In the genomic region with DNA sequence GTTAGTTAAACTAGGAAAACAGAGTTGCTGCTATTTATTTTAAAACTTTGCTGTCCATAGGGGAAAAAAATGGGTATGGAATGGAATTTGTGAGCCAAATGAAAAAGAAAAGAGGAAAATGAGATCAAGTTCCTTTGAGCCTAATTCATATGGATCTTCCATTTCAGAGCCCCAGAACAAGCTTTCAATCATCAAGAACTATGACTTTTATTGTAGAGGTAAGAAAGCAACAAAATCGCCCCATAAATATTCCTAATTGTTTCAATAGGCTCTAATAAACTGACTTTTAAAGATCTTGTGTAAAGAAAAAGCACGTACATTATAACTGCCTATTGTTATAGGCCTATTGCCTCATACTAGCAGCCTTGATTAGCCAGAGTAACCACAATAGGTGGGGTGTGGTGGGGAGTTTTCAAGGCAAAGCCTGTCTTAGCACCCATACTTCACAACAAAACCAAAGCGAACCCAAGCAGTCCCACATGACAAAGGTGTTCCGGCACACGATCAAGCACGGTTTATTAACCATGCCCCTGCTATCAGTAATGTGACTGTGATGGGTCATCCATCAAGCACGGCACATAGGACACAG, we compare ENCODE assay signal across 2 cellular contexts.
TF ChIP-seq lines count a peak whose summit lies in the region.

No MANE protein-coding gene starts in this region.

TF ChIP-seq in GM23338, 12 proteins besides CTCF, POLR2A, EP300 and RAD21 (continues in another document):
- no peak for TF ChIP-seq JUNB (IDR thresholded peaks at IDR 0.05; ENCODE audit: unreplicated experiment)
- TF ChIP-seq, protein P1, sequence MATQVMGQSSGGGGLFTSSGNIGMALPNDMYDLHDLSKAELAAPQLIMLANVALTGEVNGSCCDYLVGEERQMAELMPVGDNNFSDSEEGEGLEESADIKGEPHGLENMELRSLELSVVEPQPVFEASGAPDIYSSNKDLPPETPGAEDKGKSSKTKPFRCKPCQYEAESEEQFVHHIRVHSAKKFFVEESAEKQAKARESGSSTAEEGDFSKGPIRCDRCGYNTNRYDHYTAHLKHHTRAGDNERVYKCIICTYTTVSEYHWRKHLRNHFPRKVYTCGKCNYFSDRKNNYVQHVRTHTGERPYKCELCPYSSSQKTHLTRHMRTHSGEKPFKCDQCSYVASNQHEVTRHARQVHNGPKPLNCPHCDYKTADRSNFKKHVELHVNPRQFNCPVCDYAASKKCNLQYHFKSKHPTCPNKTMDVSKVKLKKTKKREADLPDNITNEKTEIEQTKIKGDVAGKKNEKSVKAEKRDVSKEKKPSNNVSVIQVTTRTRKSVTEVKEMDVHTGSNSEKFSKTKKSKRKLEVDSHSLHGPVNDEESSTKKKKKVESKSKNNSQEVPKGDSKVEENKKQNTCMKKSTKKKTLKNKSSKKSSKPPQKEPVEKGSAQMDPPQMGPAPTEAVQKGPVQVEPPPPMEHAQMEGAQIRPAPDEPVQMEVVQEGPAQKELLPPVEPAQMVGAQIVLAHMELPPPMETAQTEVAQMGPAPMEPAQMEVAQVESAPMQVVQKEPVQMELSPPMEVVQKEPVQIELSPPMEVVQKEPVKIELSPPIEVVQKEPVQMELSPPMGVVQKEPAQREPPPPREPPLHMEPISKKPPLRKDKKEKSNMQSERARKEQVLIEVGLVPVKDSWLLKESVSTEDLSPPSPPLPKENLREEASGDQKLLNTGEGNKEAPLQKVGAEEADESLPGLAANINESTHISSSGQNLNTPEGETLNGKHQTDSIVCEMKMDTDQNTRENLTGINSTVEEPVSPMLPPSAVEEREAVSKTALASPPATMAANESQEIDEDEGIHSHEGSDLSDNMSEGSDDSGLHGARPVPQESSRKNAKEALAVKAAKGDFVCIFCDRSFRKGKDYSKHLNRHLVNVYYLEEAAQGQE (IDR thresholded peaks at IDR 0.05; ENCODE audit: unreplicated experiment) = no peak
- TF ChIP-seq EZH2phosphoT487 (IDR thresholded peaks at IDR 0.05; ENCODE audit: unreplicated experiment) = no peak
- TF ChIP-seq, protein P2, sequence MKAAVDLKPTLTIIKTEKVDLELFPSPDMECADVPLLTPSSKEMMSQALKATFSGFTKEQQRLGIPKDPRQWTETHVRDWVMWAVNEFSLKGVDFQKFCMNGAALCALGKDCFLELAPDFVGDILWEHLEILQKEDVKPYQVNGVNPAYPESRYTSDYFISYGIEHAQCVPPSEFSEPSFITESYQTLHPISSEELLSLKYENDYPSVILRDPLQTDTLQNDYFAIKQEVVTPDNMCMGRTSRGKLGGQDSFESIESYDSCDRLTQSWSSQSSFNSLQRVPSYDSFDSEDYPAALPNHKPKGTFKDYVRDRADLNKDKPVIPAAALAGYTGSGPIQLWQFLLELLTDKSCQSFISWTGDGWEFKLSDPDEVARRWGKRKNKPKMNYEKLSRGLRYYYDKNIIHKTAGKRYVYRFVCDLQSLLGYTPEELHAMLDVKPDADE (IDR thresholded peaks at IDR 0.05) = no peak
- no peak for TF ChIP-seq EZH2 (IDR thresholded peaks at IDR 0.05; ENCODE audit: low read depth, unreplicated experiment)
- TF ChIP-seq POLR2AphosphoS5 (IDR thresholded peaks at IDR 0.05; ENCODE audit: low read depth) = no peak
- no peak for TF ChIP-seq ZNF114 (CRISPR knock-in tag; IDR thresholded peaks at IDR 0.05)
- TF ChIP-seq, protein P3, sequence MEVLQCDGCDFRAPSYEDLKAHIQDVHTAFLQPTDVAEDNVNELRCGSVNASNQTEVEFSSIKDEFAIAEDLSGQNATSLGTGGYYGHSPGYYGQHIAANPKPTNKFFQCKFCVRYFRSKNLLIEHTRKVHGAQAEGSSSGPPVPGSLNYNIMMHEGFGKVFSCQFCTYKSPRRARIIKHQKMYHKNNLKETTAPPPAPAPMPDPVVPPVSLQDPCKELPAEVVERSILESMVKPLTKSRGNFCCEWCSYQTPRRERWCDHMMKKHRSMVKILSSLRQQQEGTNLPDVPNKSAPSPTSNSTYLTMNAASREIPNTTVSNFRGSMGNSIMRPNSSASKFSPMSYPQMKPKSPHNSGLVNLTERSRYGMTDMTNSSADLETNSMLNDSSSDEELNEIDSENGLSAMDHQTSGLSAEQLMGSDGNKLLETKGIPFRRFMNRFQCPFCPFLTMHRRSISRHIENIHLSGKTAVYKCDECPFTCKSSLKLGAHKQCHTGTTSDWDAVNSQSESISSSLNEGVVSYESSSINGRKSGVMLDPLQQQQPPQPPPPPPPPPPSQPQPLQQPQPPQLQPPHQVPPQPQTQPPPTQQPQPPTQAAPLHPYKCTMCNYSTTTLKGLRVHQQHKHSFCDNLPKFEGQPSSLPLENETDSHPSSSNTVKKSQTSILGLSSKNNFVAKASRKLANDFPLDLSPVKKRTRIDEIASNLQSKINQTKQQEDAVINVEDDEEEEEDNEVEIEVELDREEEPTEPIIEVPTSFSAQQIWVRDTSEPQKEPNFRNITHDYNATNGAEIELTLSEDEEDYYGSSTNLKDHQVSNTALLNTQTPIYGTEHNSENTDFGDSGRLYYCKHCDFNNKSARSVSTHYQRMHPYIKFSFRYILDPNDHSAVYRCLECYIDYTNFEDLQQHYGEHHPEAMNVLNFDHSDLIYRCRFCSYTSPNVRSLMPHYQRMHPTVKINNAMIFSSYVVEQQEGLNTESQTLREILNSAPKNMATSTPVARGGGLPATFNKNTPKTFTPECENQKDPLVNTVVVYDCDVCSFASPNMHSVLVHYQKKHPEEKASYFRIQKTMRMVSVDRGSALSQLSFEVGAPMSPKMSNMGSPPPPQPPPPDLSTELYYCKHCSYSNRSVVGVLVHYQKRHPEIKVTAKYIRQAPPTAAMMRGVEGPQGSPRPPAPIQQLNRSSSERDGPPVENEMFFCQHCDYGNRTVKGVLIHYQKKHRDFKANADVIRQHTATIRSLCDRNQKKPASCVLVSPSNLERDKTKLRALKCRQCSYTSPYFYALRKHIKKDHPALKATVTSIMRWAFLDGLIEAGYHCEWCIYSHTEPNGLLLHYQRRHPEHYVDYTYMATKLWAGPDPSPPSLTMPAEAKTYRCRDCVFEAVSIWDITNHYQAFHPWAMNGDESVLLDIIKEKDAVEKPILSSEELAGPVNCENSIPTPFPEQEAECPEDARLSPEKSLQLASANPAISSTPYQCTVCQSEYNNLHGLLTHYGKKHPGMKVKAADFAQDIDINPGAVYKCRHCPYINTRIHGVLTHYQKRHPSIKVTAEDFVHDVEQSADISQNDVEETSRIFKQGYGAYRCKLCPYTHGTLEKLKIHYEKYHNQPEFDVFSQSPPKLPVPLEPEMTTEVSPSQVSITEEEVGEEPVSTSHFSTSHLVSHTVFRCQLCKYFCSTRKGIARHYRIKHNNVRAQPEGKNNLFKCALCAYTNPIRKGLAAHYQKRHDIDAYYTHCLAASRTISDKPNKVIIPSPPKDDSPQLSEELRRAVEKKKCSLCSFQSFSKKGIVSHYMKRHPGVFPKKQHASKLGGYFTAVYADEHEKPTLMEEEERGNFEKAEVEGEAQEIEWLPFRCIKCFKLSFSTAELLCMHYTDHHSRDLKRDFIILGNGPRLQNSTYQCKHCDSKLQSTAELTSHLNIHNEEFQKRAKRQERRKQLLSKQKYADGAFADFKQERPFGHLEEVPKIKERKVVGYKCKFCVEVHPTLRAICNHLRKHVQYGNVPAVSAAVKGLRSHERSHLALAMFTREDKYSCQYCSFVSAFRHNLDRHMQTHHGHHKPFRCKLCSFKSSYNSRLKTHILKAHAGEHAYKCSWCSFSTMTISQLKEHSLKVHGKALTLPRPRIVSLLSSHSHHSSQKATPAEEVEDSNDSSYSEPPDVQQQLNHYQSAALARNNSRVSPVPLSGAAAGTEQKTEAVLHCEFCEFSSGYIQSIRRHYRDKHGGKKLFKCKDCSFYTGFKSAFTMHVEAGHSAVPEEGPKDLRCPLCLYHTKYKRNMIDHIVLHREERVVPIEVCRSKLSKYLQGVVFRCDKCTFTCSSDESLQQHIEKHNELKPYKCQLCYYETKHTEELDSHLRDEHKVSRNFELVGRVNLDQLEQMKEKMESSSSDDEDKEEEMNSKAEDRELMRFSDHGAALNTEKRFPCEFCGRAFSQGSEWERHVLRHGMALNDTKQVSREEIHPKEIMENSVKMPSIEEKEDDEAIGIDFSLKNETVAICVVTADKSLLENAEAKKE (CRISPR knock-in tag; IDR thresholded peaks at IDR 0.05) = no peak
- no peak for TF ChIP-seq ZNF331 (CRISPR knock-in tag; IDR thresholded peaks at IDR 0.05; ENCODE audit: low read depth)

TF ChIP-seq in WTC11, 78 proteins besides CTCF, POLR2A, EP300 and RAD21:
- TF ChIP-seq FOXK1 (CRISPR knock-in tag; IDR thresholded peaks at IDR 0.05) (no peak), SP1 (CRISPR knock-in tag; conservative IDR thresholded peaks at IDR 0.05) (no peak), KAT7 (CRISPR knock-in tag; IDR thresholded peaks at IDR 0.05; ENCODE audit: borderline replicate concordance) (no peak), TEAD4 (CRISPR knock-in tag; IDR thresholded peaks at IDR 0.05) (no peak), MXD4 (CRISPR knock-in tag; IDR thresholded peaks at IDR 0.05; ENCODE audit: borderline replicate concordance) (no peak), EMX1 (CRISPR knock-in tag; IDR thresholded peaks at IDR 0.05) (no peak)
- TF ChIP-seq, protein P4, sequence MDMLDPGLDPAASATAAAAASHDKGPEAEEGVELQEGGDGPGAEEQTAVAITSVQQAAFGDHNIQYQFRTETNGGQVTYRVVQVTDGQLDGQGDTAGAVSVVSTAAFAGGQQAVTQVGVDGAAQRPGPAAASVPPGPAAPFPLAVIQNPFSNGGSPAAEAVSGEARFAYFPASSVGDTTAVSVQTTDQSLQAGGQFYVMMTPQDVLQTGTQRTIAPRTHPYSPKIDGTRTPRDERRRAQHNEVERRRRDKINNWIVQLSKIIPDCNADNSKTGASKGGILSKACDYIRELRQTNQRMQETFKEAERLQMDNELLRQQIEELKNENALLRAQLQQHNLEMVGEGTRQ (CRISPR knock-in tag; IDR thresholded peaks at IDR 0.05) = no peak
- TF ChIP-seq, protein P5, sequence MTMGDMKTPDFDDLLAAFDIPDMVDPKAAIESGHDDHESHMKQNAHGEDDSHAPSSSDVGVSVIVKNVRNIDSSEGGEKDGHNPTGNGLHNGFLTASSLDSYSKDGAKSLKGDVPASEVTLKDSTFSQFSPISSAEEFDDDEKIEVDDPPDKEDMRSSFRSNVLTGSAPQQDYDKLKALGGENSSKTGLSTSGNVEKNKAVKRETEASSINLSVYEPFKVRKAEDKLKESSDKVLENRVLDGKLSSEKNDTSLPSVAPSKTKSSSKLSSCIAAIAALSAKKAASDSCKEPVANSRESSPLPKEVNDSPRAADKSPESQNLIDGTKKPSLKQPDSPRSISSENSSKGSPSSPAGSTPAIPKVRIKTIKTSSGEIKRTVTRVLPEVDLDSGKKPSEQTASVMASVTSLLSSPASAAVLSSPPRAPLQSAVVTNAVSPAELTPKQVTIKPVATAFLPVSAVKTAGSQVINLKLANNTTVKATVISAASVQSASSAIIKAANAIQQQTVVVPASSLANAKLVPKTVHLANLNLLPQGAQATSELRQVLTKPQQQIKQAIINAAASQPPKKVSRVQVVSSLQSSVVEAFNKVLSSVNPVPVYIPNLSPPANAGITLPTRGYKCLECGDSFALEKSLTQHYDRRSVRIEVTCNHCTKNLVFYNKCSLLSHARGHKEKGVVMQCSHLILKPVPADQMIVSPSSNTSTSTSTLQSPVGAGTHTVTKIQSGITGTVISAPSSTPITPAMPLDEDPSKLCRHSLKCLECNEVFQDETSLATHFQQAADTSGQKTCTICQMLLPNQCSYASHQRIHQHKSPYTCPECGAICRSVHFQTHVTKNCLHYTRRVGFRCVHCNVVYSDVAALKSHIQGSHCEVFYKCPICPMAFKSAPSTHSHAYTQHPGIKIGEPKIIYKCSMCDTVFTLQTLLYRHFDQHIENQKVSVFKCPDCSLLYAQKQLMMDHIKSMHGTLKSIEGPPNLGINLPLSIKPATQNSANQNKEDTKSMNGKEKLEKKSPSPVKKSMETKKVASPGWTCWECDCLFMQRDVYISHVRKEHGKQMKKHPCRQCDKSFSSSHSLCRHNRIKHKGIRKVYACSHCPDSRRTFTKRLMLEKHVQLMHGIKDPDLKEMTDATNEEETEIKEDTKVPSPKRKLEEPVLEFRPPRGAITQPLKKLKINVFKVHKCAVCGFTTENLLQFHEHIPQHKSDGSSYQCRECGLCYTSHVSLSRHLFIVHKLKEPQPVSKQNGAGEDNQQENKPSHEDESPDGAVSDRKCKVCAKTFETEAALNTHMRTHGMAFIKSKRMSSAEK (CRISPR knock-in tag; IDR thresholded peaks at IDR 0.05; ENCODE audit: borderline replicate concordance) = no peak
- TF ChIP-seq, protein P6, sequence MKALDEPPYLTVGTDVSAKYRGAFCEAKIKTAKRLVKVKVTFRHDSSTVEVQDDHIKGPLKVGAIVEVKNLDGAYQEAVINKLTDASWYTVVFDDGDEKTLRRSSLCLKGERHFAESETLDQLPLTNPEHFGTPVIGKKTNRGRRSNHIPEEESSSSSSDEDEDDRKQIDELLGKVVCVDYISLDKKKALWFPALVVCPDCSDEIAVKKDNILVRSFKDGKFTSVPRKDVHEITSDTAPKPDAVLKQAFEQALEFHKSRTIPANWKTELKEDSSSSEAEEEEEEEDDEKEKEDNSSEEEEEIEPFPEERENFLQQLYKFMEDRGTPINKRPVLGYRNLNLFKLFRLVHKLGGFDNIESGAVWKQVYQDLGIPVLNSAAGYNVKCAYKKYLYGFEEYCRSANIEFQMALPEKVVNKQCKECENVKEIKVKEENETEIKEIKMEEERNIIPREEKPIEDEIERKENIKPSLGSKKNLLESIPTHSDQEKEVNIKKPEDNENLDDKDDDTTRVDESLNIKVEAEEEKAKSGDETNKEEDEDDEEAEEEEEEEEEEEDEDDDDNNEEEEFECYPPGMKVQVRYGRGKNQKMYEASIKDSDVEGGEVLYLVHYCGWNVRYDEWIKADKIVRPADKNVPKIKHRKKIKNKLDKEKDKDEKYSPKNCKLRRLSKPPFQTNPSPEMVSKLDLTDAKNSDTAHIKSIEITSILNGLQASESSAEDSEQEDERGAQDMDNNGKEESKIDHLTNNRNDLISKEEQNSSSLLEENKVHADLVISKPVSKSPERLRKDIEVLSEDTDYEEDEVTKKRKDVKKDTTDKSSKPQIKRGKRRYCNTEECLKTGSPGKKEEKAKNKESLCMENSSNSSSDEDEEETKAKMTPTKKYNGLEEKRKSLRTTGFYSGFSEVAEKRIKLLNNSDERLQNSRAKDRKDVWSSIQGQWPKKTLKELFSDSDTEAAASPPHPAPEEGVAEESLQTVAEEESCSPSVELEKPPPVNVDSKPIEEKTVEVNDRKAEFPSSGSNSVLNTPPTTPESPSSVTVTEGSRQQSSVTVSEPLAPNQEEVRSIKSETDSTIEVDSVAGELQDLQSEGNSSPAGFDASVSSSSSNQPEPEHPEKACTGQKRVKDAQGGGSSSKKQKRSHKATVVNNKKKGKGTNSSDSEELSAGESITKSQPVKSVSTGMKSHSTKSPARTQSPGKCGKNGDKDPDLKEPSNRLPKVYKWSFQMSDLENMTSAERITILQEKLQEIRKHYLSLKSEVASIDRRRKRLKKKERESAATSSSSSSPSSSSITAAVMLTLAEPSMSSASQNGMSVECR (CRISPR knock-in tag; IDR thresholded peaks at IDR 0.05; ENCODE audit: borderline replicate concordance) = no peak
